ENCODE assay signal across 10 cellular contexts in the genomic region with DNA sequence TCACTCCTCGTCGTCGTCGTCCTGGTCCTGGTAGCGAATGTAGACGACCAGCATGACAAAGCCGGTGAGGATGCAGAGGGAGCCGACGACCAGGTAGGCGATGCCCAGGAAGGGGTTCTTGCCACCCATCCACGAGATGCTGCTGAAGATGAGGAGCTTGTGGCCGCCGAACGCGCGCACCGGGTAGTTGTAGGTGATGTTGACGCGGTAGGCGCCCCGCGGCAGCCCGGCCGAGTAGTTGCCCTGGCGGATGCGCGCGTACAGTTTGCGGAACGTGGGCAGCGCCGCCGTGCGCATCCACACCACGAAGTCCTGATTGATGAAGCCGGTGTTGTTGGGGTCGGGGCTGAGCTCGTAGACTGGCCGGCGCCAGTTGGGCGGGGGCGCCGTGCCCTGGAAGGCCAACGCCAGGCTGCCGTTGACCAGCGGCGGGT. TPM values are rescaled to one million over a fixed set of nuclear protein-coding genes. Genes with fewer than 3 reads are reported as not detected.
DNase-seq lines count a peak whose midpoint lies in the region; ATAC-seq, FAIRE-seq and TF ChIP-seq lines count a peak whose summit lies in the region.
"Had no signal": no experiment of that assay in that cellular context is flagged by ENCODE, and none has a peak within 500 bp of the region (broad histone marks: within the 10 kb centered on the region; RNA-seq: fewer than 3 reads in every experiment).

No MANE protein-coding gene starts in this region.

- FAIRE-seq in bronchial epithelial cell (lab: Jason Lieb, UNC) = no peak

- no peak for TF ChIP-seq CTCF in bronchial epithelial cell (IDR thresholded peaks at IDR 0.05; ENCODE audit: insufficient read depth, low read length, severe bottlenecking)
- TF ChIP-seq CTCF in stomach (IDR thresholded peaks at IDR 0.05) = no peak

- H3K36me3 ChIP-seq in bronchial epithelial cell (ENCODE audit: control insufficient read depth, insufficient read depth, low read length) (no peaks in the 10 kb centered on the region), stomach (no peaks in the 10 kb centered on the region)

- H3K27ac ChIP-seq in stomach = peak overlapping the region; percentile 94 to 99 (median 97)

- ATAC-seq in HG03196 (IDR thresholded peaks at IDR 0.05; ENCODE audit: unreplicated experiment) (no peak), GM18505 (IDR thresholded peaks at IDR 0.05; ENCODE audit: unreplicated experiment) (no peak), HG03039 (IDR thresholded peaks at IDR 0.05; ENCODE audit: unreplicated experiment) (no peak)

- intact Hi-C loops in stomach (cut with DNase I; ENCODE audit: low total_unique reads) = no loop called here

- H3K4me1 ChIP-seq in mononuclear cell (ENCODE audit: insufficient read depth, low read length) = peaks cover 18% of the 10 kb centered on the region
- H3K4me1 ChIP-seq in stomach = peaks cover 0 to 58% (median 19%) of the 10 kb centered on the region in 4 donors

- no peaks in the 10 kb centered on the region for H3K27me3 ChIP-seq in bronchial epithelial cell (ENCODE audit: control insufficient read depth, insufficient read depth, low read length)
- H3K27me3 ChIP-seq in mononuclear cell (ENCODE audit: insufficient read depth, low read length) = peaks cover 63% of the 10 kb centered on the region
- peaks cover 0 to 26% (median 18%) of the 10 kb centered on the region in 3 donors for H3K27me3 ChIP-seq in stomach

- no peak for TF ChIP-seq EP300 in stomach (IDR thresholded peaks at IDR 0.05)

- no peak for TF ChIP-seq POLR2A in stomach (IDR thresholded peaks at IDR 0.05)
- TF ChIP-seq POLR2A in GM18505 (IDR thresholded peaks at IDR 0.05; ENCODE audit: borderline replicate concordance, extremely low read depth, insufficient read depth, insufficient read length) = no peak

- peak overlapping the region; percentile 97 for H3K4me3 ChIP-seq in bronchial epithelial cell (ENCODE audit: low read depth, low read length)
- H3K4me3 ChIP-seq in mononuclear cell (ENCODE audit: low read length) = peak overlapping the region; percentile 35
- peak overlapping the region; percentile 50 to 68 (median 65) for H3K4me3 ChIP-seq in stomach

- H3K9me3 ChIP-seq in mononuclear cell (ENCODE audit: low read depth, low read length) (no peaks in the 10 kb centered on the region), stomach (no peaks in the 10 kb centered on the region)

- DNase-seq in activated T-cell treated with anti-CD3 and anti-CD28 coated beads for 24 hours (ENCODE audit: low read depth) (peak; percentile 18), bronchial epithelial cell (ENCODE audit: low read depth) (peak; percentile 12), stomach (peak; percentile 45)
- DNase-seq in activated T-cell treated with anti-CD3 and anti-CD28 coated beads, Interleukin-2, amount 50 U/mL, for 48 hours = no peak
- DNase-seq: DND-41 had no signal

- WGBS in stomach, 5 donors = 2 to 24% (median 4%) methylated on average over 24 to 47 of the region's 47 CpGs

RNA-seq across cellular contexts. Expression of gene TMEM30B, which starts 1.0 kb away (rescaled TPM):
- total RNA-seq in bronchial epithelial cell (10.5 and 15.7 TPM in 2 replicates), mononuclear cell (5.8 TPM), stomach (10 to 100 TPM; 15.8 to 52.2 (median 22.0) TPM)
- polyA plus RNA-seq in stomach = 10 to 100 TPM; 11.2 to 14.6 (median 12.5) TPM
- total RNA-seq: SK-MEL-5 had no signal

RNA-seq across cellular contexts. Expression of gene PRKCH, which starts 41.3 kb away (rescaled TPM):
- total RNA-seq in bronchial epithelial cell = 24.5 and 52.6 TPM in 2 replicates
- total RNA-seq in mononuclear cell = 226 TPM
- total RNA-seq in stomach = 10 to 100 TPM in 4 of 5 donors, 1 to 10 TPM in 1; 6.1 to 84.0 (median 46.3) TPM
- polyA plus RNA-seq in stomach = 1 to 10 TPM; 5.5 to 7.5 (median 6.1) TPM

Comparison
In these comparisons a context has a peak if more than half of its experiments do, and no peak if none do; other contexts are left out.
1. DNase-seq: peak in activated T-cell treated with anti-CD3 and anti-CD28 coated beads for 24 hours (single experiment), bronchial epithelial cell (single experiment) and stomach (single experiment); none in activated T-cell treated with anti-CD3 and anti-CD28 coated beads, Interleukin-2, amount 50 U/mL, for 48 hours (0 of 2).
2. H3K4me3 ChIP-seq: peak in every context shown above with its lines; median percentile 97 in bronchial epithelial cell; 65 in stomach; 35 in mononuclear cell.